ENCODE assay signal across 14 cellular contexts in genomic region chr11:122578168-122578825, GRCh38.
DNase-seq lines count a peak whose midpoint lies in the region; ATAC-seq and TF ChIP-seq lines count a peak whose summit lies in the region.
"Had no signal": no experiment of that assay in that cellular context is flagged by ENCODE, and none has a peak within 500 bp of the region (broad histone marks: within the 10 kb centered on the region; RNA-seq: fewer than 3 reads in every experiment).

No MANE protein-coding gene starts in this region.

- H3K27me3 Mint-ChIP-seq in T-cell: peaks cover 0 to 4% of the 10 kb centered on the region in 2 donors

- peaks cover 11 to 14% (median 13%) of the 10 kb centered on the region in 3 donors for H3K4me1 Mint-ChIP-seq in T-cell

- peak; percentile 30 for DNase-seq in GM23248
- peak; percentile 17 for DNase-seq in RPMI7951 (ENCODE audit: low read depth)
- no peak for DNase-seq in fibroblast of villous mesenchyme (ENCODE audit: low read depth)
- DNase-seq in NCI-H774 (lab: John Stamatoyannopoulos, UW): no peak
- no peak for DNase-seq in T-cell
- DNase-seq in kidney glomerular epithelial cell (lab: John Stamatoyannopoulos, UW): no peak
- DNase-seq: activated CD4-positive, alpha-beta T cell treated with anti-CD3 and anti-CD28 coated beads for 1 hour; activated naive CD8-positive, alpha-beta T cell treated with anti-CD3 and anti-CD28 coated beads, Interleukin-2, amount 50 U/mL, for 24 hours; activated T-cell treated with anti-CD3 and anti-CD28 coated beads, Interleukin-2, amount 50 U/mL, for 1 hour; COR-L47; NCI-H1694 had no signal

- H3K9me2 ChIP-seq in DOHH2 (replicated peaks; ENCODE audit: control insufficient read depth, low read length) (no peaks in the 10 kb centered on the region), GM23248 (ENCODE audit: insufficient read depth) (no peaks in the 10 kb centered on the region)

- H3K36me3 ChIP-seq in DOHH2 (ENCODE audit: control insufficient read depth, low read length) (no peaks in the 10 kb centered on the region), GM23248 (ENCODE audit: low read depth) (no peaks in the 10 kb centered on the region)

- H3K79me2 ChIP-seq in DOHH2 (ENCODE audit: control insufficient read depth, low read length): no peaks in the 10 kb centered on the region
- H3K79me2 ChIP-seq in GM23248 (ENCODE audit: insufficient read depth): no peaks in the 10 kb centered on the region

- H3K27me3 ChIP-seq in DOHH2 (ENCODE audit: control insufficient read depth, low read length) (no peaks in the 10 kb centered on the region), GM23248 (replicated peaks; ENCODE audit: insufficient read depth) (no peaks in the 10 kb centered on the region)

- H4K20me1 ChIP-seq in DOHH2 (ENCODE audit: control insufficient read depth, insufficient read depth, low read depth, low read length) (no peaks in the 10 kb centered on the region), GM23248 (ENCODE audit: insufficient read depth) (no peaks in the 10 kb centered on the region)

- POLR2A ChIA-PET in T-cell (lab: Charles Lee): interaction anchor here in 1 of 2 donors (0.6 kb wide), 2 partner anchors 274 to 474 kb away, joined by 9 read pairs; no protein-coding TSS in a partner anchor

- H2AFZ ChIP-seq in GM23248: no peak overlapping the region

- H3F3A ChIP-seq in DOHH2 (ENCODE audit: control insufficient read depth, insufficient read depth): no peaks in the 10 kb centered on the region
- H3F3A ChIP-seq in GM23248 (ENCODE audit: insufficient read depth): peaks cover 6% of the 10 kb centered on the region; the same call in 1 of the 2 replicates

- H3K9me3 Mint-ChIP-seq in T-cell: no peaks in the 10 kb centered on the region
- H3K9me3 Mint-ChIP-seq: activated naive CD8-positive, alpha-beta T cell treated with anti-CD3 and anti-CD28 coated beads, Interleukin-2, amount 50 U/mL, for 24 hours; memory B cell had no signal

- no peak overlapping the region for H3K9ac ChIP-seq in GM23248

- H3K9me3 ChIP-seq in DOHH2 (ENCODE audit: control insufficient read depth, insufficient read depth, low read length): no peaks in the 10 kb centered on the region
- H3K9me3 ChIP-seq in GM23248 (ENCODE audit: low read depth): no peaks in the 10 kb centered on the region

- H3K4me1 ChIP-seq in DOHH2 (ENCODE audit: control insufficient read depth, low read length) (peaks cover 7% of the 10 kb centered on the region), GM23248 (ENCODE audit: insufficient read depth) (no peaks in the 10 kb centered on the region)

- WGBS in GM23248 (ENCODE audit: low coverage in 1 of 2, low lambda C conversion rate in 2 of 2, missing lambda C conversion rate in 2 of 2), 2 experiments: 78 to 82% methylated on average over 3 of the region's 3 CpGs

- H3K4me2 ChIP-seq in DOHH2 (ENCODE audit: low read length) (no peak overlapping the region), GM23248 (ENCODE audit: unreplicated experiment) (no peak overlapping the region)

- in situ Hi-C loops in GM23248 (cut with MboI): no loop called here

- TF ChIP-seq CTCF in DOHH2 (IDR thresholded peaks at IDR 0.05; ENCODE audit: low read depth, low read length, poor library complexity, severe bottlenecking) (peak; percentile 33), fibroblast of villous mesenchyme (IDR thresholded peaks at IDR 0.05; ENCODE audit: insufficient read depth, low read depth, low read length) (peak; percentile 15)

- H3K36me3 Mint-ChIP-seq in T-cell: no peaks in the 10 kb centered on the region
- H3K36me3 Mint-ChIP-seq: memory B cell had no signal

- no peak overlapping the region for H3K4me3 Mint-ChIP-seq in T-cell
- H3K4me3 Mint-ChIP-seq: activated naive CD8-positive, alpha-beta T cell treated with anti-CD3 and anti-CD28 coated beads, Interleukin-2, amount 50 U/mL, for 24 hours; memory B cell had no signal

- no peak for ATAC-seq in T-cell (replicated peaks in 1 of 4)
- ATAC-seq: activated naive CD8-positive, alpha-beta T cell treated with anti-CD3 and anti-CD28 coated beads, Interleukin-2, amount 50 U/mL, for 24 hours; esophagus mucosa had no signal

- H3K4me3 ChIP-seq in DOHH2 (ENCODE audit: low read length) (no peak overlapping the region), GM23248 (no peak overlapping the region), fibroblast of villous mesenchyme (ENCODE audit: low read depth, low read length) (no peak overlapping the region)

- no peak overlapping the region for H3K27ac Mint-ChIP-seq in T-cell
- H3K27ac Mint-ChIP-seq: activated naive CD8-positive, alpha-beta T cell treated with anti-CD3 and anti-CD28 coated beads, Interleukin-2, amount 50 U/mL, for 24 hours; memory B cell had no signal

- CTCF ChIA-PET in T-cell (lab: Charles Lee): interaction anchor here in 1 of 2 donors (0.6 to 0.7 kb wide), 3 partner anchors 109 to 477 kb away, joined by 3 to 5 read pairs (median 4); no protein-coding TSS in a partner anchor

- no peak overlapping the region for H3K27ac ChIP-seq in DOHH2 (ENCODE audit: low read depth, low read length)
- no peak overlapping the region for H3K27ac ChIP-seq in GM23248

Comparison
In these comparisons a context has a peak if more than half of its experiments do, and no peak if none do; other contexts are left out.
1. DNase-seq: peak in GM23248 (single experiment) and RPMI7951 (single experiment); none in fibroblast of villous mesenchyme (single experiment), NCI-H774 (single experiment), T-cell (0 of 34) and kidney glomerular epithelial cell (single experiment).